In genomic region chr10:761376-761775, GRCh38 we compare ENCODE assay signal across 20 cellular contexts.
"Had no signal": no experiment of that assay in that cellular context is flagged by ENCODE, and none has a peak within 500 bp of the region (broad histone marks: within the 10 kb centered on the region; RNA-seq: fewer than 3 reads in every experiment).

No MANE protein-coding gene starts in this region.

- DNase-seq: activated CD4-positive, alpha-beta T cell treated with anti-CD3 and anti-CD28 coated beads for 4 hours; activated CD4-positive, CD25-positive, alpha-beta regulatory T cell; activated CD8-positive, alpha-beta memory T cell treated with anti-CD3 and anti-CD28 coated beads, Interleukin-2, amount 50 U/mL, for 48 hours; activated naive CD4-positive, alpha-beta T cell treated with Interleukin-2 at 50 U/mL for 16 hours; activated T-cell treated with anti-CD3 and anti-CD28 coated beads, Interleukin-2, amount 50 U/mL, for 4 hours; body of pancreas; cortex of kidney; heart left ventricle; left ventricle myocardium superior; mammary epithelial cell; midbrain; natural killer cell; retina; sigmoid colon; stimulated activated CD4-positive, alpha-beta T cell treated with anti-CD3 and anti-CD28 coated beads, Interleukin-15, amount 100 ng/mL, for 24 hours; transverse colon had no signal

- ATAC-seq: activated T-cell treated with anti-CD3 and anti-CD28 coated beads, Interleukin-2, amount 50 U/mL, for 4 hours; body of pancreas; heart left ventricle; left ventricle myocardium superior; natural killer cell; stimulated activated memory B cell treated with anti-CD40 and anti-IgM and Interleukin-4, amounts not matched to agents 10 μg/mL and 1 μg/mL and 100 μg/mL, for 72 hours had no signal

- H3K4me3 Mint-ChIP-seq: activated T-cell treated with anti-CD3 and anti-CD28 coated beads, Interleukin-2, amount 50 U/mL, for 4 hours; natural killer cell; stimulated activated memory B cell treated with anti-CD40 and anti-IgM and Interleukin-4, amounts not matched to agents 10 μg/mL and 1 μg/mL and 100 μg/mL, for 72 hours had no signal

- H3K27ac Mint-ChIP-seq: activated T-helper 2 cell treated with anti-CD3 and anti-CD28 coated beads, Interferon-gamma antibody, Interleukin-2, Interleukin-4, amounts not matched to agents 10 μg/mL and 5 μg/mL and 100 μg/mL, durations not matched to agents 14 hours and 24 hours and 36 hours; natural killer cell; stimulated activated memory B cell treated with anti-CD40 and anti-IgM and Interleukin-4, amounts not matched to agents 10 μg/mL and 1 μg/mL and 100 μg/mL, for 72 hours had no signal

- H3K4me3 ChIP-seq: body of pancreas, cardiac muscle cell, heart left ventricle, sigmoid colon, smooth muscle cell, transverse colon had no signal
